In the genomic region with DNA sequence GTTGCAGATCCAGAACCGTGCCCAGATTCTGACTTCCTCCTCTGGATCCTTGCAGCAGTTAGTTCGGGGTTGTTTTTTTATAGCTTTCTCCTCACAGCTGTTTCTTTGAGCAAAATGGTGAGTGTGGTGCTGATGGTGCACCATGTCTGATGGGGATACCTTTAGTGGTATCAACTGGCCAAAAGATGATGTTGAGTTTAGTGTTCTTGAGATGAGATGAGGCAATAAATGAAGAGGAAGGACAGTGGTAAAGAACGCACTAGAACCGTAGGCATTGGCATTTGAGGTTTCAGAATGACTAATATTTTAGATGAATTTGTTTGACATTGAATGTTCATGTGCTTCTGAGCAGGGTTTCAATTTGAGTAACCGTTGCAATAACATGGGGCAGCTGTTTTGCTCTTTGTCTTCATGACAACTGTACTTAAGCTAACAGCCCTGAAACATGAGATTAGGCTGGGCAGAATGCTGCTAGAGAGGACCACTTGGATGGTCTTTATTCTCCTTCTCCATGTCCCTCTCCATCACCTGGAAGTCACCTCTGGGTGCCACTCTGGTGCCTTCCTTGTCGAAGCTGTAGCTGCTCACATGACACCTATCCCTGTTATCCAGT, we compare ENCODE assay signal across 10 cellular contexts. TPM values are rescaled to one million over a fixed set of nuclear protein-coding genes. Genes with fewer than 3 reads are reported as not detected.
DNase-seq lines count a peak whose midpoint lies in the region; ATAC-seq, FAIRE-seq and TF ChIP-seq lines count a peak whose summit lies in the region.
"Had no signal": no experiment of that assay in that cellular context is flagged by ENCODE, and none has a peak within 500 bp of the region (broad histone marks: within the 10 kb centered on the region; RNA-seq: fewer than 3 reads in every experiment).

No MANE protein-coding gene starts in this region.

- peak; percentile 95 for FAIRE-seq in GM12892 (lab: Jason Lieb, UNC)

- H3K27me3 ChIP-seq in esophagus squamous epithelium (no peaks in the 10 kb centered on the region), brain microvascular endothelial cell (replicated peaks) (no peaks in the 10 kb centered on the region)

- ATAC-seq in GM19372 (IDR thresholded peaks at IDR 0.05; ENCODE audit: low read depth, unreplicated experiment) (peak; percentile 87), HG03103 (IDR thresholded peaks at IDR 0.05; ENCODE audit: low read depth, unreplicated experiment) (peak; percentile 98), omental fat pad (ENCODE audit: low FRiP score) (no peak)
- ATAC-seq in activated naive CD4-positive, alpha-beta T cell treated with anti-CD3 and anti-CD28 coated beads, Interleukin-2, amount 50 U/mL, for 72 hours, result peak; percentile 76
- ATAC-seq: Panc1 had no signal

- intact Hi-C loops in esophagus squamous epithelium (cut with DNase I), result no loop called here

- no peaks in the 10 kb centered on the region for H3K4me1 ChIP-seq in esophagus squamous epithelium

- TF ChIP-seq CTCF in esophagus squamous epithelium (IDR thresholded peaks at IDR 0.05) (no peak), omental fat pad (IDR thresholded peaks at IDR 0.05) (no peak), brain microvascular endothelial cell (IDR thresholded peaks at IDR 0.05; ENCODE audit: low read depth, low read length, missing control alignments) (no peak)

- H3K36me3 Mint-ChIP-seq in activated naive CD4-positive, alpha-beta T cell treated with anti-CD3 and anti-CD28 coated beads, Interleukin-2, amount 50 U/mL, for 72 hours, result peaks cover 65 to 83% of the 10 kb centered on the region in 2 donors

- H3K9me3 Mint-ChIP-seq in activated naive CD4-positive, alpha-beta T cell treated with anti-CD3 and anti-CD28 coated beads, Interleukin-2, amount 50 U/mL, for 72 hours, result peaks cover 5 to 8% of the 10 kb centered on the region in 2 donors

- peak; percentile 17 for DNase-seq in GM12892 (ENCODE audit: insufficient read length)
- peak; percentile 51 to 67 for DNase-seq in activated naive CD4-positive, alpha-beta T cell treated with anti-CD3 and anti-CD28 coated beads, Interleukin-2, amount 50 U/mL, for 72 hours (ENCODE audit: low spot score in 2 of 2)
- no peak for DNase-seq in esophagus squamous epithelium (lab: John Stamatoyannopoulos, UW)
- no peak for DNase-seq in omental fat pad (ENCODE audit: low spot score)
- DNase-seq in Ammon's horn (ENCODE audit: low spot score), result no peak
- no peak for DNase-seq in brain microvascular endothelial cell

- in situ Hi-C loops in brain microvascular endothelial cell (cut with HindIII; ENCODE audit: low pct_ligation_motif_present, low sequenced_read_pairs), result no loop called here

- H3K4me3 ChIP-seq in esophagus squamous epithelium, result peak overlapping the region in 1 of 4 donors; percentile 37
- no peak overlapping the region for H3K4me3 ChIP-seq in brain microvascular endothelial cell (ENCODE audit: low read depth, low read length)

- TF ChIP-seq POLR2A in GM12892 (IDR thresholded peaks at IDR 0.05; ENCODE audit: low read depth, low read length), result no peak
- peak in 1 of 4 donors; percentile 13 for TF ChIP-seq POLR2A in esophagus squamous epithelium (IDR thresholded peaks at IDR 0.05)

- 66 to 80% methylated on average over 6 of the region's 6 CpGs for WGBS in esophagus squamous epithelium, 2 donors

- peak overlapping the region; percentile 98 to 100 for H3K27ac Mint-ChIP-seq in activated naive CD4-positive, alpha-beta T cell treated with anti-CD3 and anti-CD28 coated beads, Interleukin-2, amount 50 U/mL, for 72 hours

- H3K27ac ChIP-seq in esophagus squamous epithelium, result peak overlapping the region in 2 of 4 donors; percentile 55 to 60
- no peak overlapping the region for H3K27ac ChIP-seq in brain microvascular endothelial cell

- H3K36me3 ChIP-seq in esophagus squamous epithelium, result no peaks in the 10 kb centered on the region
- no peaks in the 10 kb centered on the region for H3K36me3 ChIP-seq in brain microvascular endothelial cell (replicated peaks)

- no peaks in the 10 kb centered on the region for H3K9me3 ChIP-seq in esophagus squamous epithelium

RNA-seq across cellular contexts. Expression of a gene that starts 3.9 kb away (rescaled TPM):
- 0.13 TPM for polyA plus RNA-seq in GM12892 (2012; ENCODE audit: missing spikeins)
- total RNA-seq in activated naive CD4-positive, alpha-beta T cell treated with anti-CD3 and anti-CD28 coated beads, Interleukin-2, amount 50 U/mL, for 72 hours, result 10 to 100 TPM; 55.0 to 61.7 TPM
- 1 to 10 TPM in 2 of 4 donors, under 1 TPM in 2; 0.79 to 6.0 (median 0.99) TPM for total RNA-seq in esophagus squamous epithelium
- total RNA-seq in omental fat pad, result 1 to 10 TPM in 3 of 4 donors, not detected in 1; 2.0 to 4.7 (median 2.3) TPM
- polyA plus RNA-seq: liver had no signal

Comparison
In these comparisons a context has a peak if more than half of its experiments do, and no peak if none do; other contexts are left out.
1. DNase-seq: peak in GM12892 (single experiment) and activated naive CD4-positive, alpha-beta T cell treated with anti-CD3 and anti-CD28 coated beads, Interleukin-2, amount 50 U/mL, for 72 hours (2 of 2); none in esophagus squamous epithelium (single experiment), omental fat pad (single experiment), Ammon's horn (single experiment) and brain microvascular endothelial cell (single experiment).
2. RNA of a gene that starts 3.9 kb away (total RNA-seq): 55.0 to 61.7 TPM in activated naive CD4-positive, alpha-beta T cell treated with anti-CD3 and anti-CD28 coated beads, Interleukin-2, amount 50 U/mL, for 72 hours; 2.0 to 4.7 TPM in omental fat pad and 0.79 to 6.0 TPM in esophagus squamous epithelium; every median in the first group is over 4 times any median in the second.